ENCODE assay signal across 1 cellular context in the genomic region with DNA sequence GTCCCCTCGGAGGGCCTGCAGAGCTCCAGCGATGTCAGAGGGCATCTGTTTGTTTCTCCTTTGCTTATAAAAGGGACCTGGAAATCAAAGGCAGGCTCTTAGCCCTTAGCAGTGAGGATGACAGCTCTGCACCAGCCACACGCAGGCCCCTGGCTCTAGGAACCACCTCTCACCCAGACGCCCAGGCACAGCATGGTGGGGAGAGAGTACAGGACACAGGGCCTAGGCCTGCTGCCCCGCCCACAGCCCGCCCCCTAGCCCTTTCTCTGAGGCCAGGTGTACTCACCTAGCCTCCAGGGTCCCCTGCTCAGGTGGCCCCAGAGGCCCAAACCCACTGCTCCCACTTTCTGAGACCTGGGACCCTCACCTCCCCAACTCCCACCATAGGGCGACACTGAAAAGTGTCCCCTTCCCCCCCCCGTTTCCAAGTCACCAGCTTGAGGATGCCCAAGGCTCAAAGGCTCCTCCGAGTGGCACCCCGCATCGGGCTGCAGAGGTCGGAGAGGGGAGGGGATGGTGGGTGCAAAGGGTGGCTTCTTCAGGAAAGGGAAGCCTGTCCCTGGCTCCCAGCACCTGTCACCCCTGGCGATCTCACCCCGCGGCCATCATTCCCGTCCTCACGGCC.
TF ChIP-seq lines count a peak whose summit lies in the region.

No MANE protein-coding gene starts in this region.

TF ChIP-seq in HCT116, 20 proteins besides CTCF, POLR2A, EP300 and RAD21 (continued from another document):
- TF ChIP-seq, protein P1, sequence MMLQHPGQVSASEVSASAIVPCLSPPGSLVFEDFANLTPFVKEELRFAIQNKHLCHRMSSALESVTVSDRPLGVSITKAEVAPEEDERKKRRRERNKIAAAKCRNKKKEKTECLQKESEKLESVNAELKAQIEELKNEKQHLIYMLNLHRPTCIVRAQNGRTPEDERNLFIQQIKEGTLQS (IDR thresholded peaks at IDR 0.05), result no peak
- TF ChIP-seq FOSL1 (IDR thresholded peaks at IDR 0.05; ENCODE audit: low read depth), result no peak
- TF ChIP-seq EGR1 (IDR thresholded peaks at IDR 0.05; ENCODE audit: low read depth), result no peak
- TF ChIP-seq, protein P2, sequence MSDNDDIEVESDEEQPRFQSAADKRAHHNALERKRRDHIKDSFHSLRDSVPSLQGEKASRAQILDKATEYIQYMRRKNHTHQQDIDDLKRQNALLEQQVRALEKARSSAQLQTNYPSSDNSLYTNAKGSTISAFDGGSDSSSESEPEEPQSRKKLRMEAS (IDR thresholded peaks at IDR 0.05), result no peak
